In the genomic region with DNA sequence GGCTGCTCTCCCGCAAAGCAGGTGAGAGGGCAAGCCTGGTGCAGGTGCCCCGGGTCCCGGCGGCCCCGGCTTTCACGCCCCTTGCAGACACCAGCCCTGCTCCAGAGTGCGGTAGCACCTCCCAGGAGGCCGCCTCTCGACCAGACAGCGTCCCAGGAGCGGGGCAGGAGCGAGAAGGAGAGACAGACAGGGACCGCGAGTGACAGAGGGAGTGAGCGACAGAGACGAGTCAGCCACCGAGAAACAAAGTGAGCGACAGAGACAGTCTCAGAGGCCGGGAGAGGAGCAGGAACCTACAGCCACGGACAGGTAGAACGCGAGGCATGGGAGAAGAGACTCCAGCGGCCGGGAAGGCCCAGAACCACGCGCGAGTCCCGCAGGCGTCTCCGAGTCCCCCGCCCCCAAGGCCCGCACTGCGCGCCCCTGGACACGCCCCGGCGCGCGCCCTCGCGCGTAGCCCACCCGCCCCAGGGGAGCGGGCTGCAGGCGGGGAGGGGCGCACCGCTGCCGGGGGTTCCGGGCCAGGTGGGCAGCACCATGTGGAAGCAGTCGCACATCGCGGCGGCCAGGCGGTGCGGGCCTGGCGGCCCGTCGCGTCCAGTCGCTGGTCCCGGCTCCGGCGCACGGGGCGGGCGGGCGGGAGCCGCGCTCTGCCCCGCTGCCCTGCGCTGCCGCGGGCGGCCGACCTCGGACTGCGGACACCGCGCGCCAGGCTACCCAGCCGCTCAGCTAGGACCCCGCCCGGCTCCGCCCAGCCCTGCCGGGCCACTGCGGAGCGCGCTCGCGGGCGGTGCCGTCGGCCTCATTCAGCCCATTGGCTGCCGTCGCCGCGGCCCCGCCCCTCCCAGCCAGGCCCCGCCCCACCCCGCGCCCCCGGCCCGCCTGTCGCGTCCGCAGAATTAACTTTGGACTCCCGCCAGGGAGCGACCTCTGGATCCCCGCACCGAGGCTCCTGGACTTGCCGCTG, we compare ENCODE assay signal across 8 cellular contexts. TPM values are rescaled to one million over a fixed set of nuclear protein-coding genes. Genes with fewer than 3 reads are reported as not detected.
A peak's percentile ranks its signal among the peaks of the same experiment; 100 is the strongest.
DNase-seq lines count a peak whose midpoint lies in the region; ATAC-seq and TF ChIP-seq lines count a peak whose summit lies in the region.

A gene (minus strand): TSS at position 694 of the 967 bp plus-strand sequence. CDS start 137 bp downstream, at position 557.

- peaks cover 27% of the 10 kb centered on the region for H3F3A ChIP-seq in PC-9 (ENCODE audit: insufficient read depth, low read depth)

- H3K4me3 Mint-ChIP-seq in nephron progenitor cell: peak within 1 kb of the TSS; percentile 88

- TF ChIP-seq EP300 in tibial nerve (IDR thresholded peaks at IDR 0.05): no peak

- no peak within 1 kb of the TSS for H3K27ac ChIP-seq in PC-9
- H3K27ac ChIP-seq in foreskin keratinocyte: no peak within 1 kb of the TSS
- peak within 1 kb of the TSS in 2 of 4 donors; percentile 41 to 48 for H3K27ac ChIP-seq in tibial nerve

- no TSS peak for BruUV-seq in PC-9 (replicated peaks; lab: Mats Ljungman, UMichigan)

- H3K4me1 Mint-ChIP-seq in nephron progenitor cell: peaks cover 25% of the 10 kb centered on the region

- no peaks in the 10 kb centered on the region for H4K20me1 ChIP-seq in PC-9 (ENCODE audit: insufficient read depth)

- POLR2A ChIA-PET in AG04449 (lab: Yijun Ruan, JAX): no interaction called here
- POLR2A ChIA-PET in HEK293T (lab: Yijun Ruan, JAX): interaction anchor here (1.0 to 1.2 kb wide), 2 partner anchors 41 to 43 kb away, joined by 5 to 6 read pairs; a partner anchor contains a TSS
- POLR2A ChIA-PET in PC-9 (lab: Charles Lee; ENCODE audit: unreplicated experiment): interaction anchor here (0.6 kb wide), 1 partner anchor 60 kb away, joined by 3 read pairs; no protein-coding TSS in a partner anchor

- no peak for TF ChIP-seq CTCF in AG04449 (IDR thresholded peaks at IDR 0.05; ENCODE audit: insufficient read depth, low read length, missing control alignments)
- TF ChIP-seq CTCF in PC-9 (conservative IDR thresholded peaks at IDR 0.05): no peak
- no peak for TF ChIP-seq CTCF in foreskin keratinocyte (conservative IDR thresholded peaks at IDR 0.05)
- no peak for TF ChIP-seq CTCF in nephron progenitor cell (IDR thresholded peaks at IDR 0.05)
- no peak for TF ChIP-seq CTCF in tibial nerve (IDR thresholded peaks at IDR 0.05)

- H3K9me3 ChIP-seq in PC-9 (ENCODE audit: insufficient read depth, low read depth) (no peaks in the 10 kb centered on the region), tibial nerve (no peaks in the 10 kb centered on the region)

- peak within 1 kb of the TSS; percentile 93 for H3K4me2 ChIP-seq in PC-9

- H3K27me3 ChIP-seq in PC-9 (ENCODE audit: insufficient read depth, low read depth) (no peaks in the 10 kb centered on the region), foreskin keratinocyte (no peaks in the 10 kb centered on the region), tibial nerve (peaks cover 0 to 20% of the 10 kb centered on the region in 2 donors)

- intact Hi-C loops in PC-9 (cut with micrococcal nuclease; ENCODE audit: unreplicated experiment): no loop called here

- no peaks in the 10 kb centered on the region for H3K9me3 Mint-ChIP-seq in nephron progenitor cell

- peak within 1 kb of the TSS; percentile 62 for H3K4me3 ChIP-seq in AG04449 (ENCODE audit: low read depth, low read length)
- peak within 1 kb of the TSS; percentile 55; the same call in 1 of the 2 replicates for H3K4me3 ChIP-seq in PC-9
- peak within 1 kb of the TSS; percentile 22 to 68 (median 36) for H3K4me3 ChIP-seq in tibial nerve

- TF ChIP-seq POLR2A in tibial nerve (IDR thresholded peaks at IDR 0.05): peak in 1 of 2 donors; percentile 27

- no peaks in the 10 kb centered on the region for H3K9me2 ChIP-seq in PC-9 (ENCODE audit: insufficient read depth)

- CTCF ChIA-PET in AG04449 (lab: Yijun Ruan, JAX) (interaction anchor here (1.3 to 11.8 kb wide), 5 partner anchors 8 to 109 kb away, joined by 3 to 383 read pairs (median 9); no protein-coding TSS in a partner anchor), HEK293T (lab: Yijun Ruan, JAX) (interaction anchor here (1.3 kb wide), 1 partner anchor 113 kb away, joined by 3 read pairs; no protein-coding TSS in a partner anchor), PC-9 (lab: Charles Lee) (no interaction called here)

- WGBS in tibial nerve, 2 donors: 10 to 12% methylated on average over 35 to 37 of the region's 111 CpGs

- H3K27me3 Mint-ChIP-seq in nephron progenitor cell (ENCODE audit: low read depth, poor library complexity): peaks cover 63% of the 10 kb centered on the region

- H3K36me3 ChIP-seq in PC-9 (ENCODE audit: low read depth) (no peaks in the 10 kb centered on the region), tibial nerve (no peaks in the 10 kb centered on the region)

- peak; percentile 61 for ATAC-seq in foreskin keratinocyte
- no peak for ATAC-seq in GM18511 (IDR thresholded peaks at IDR 0.05; ENCODE audit: unreplicated experiment)

- no peaks in the 10 kb centered on the region for H3K36me3 Mint-ChIP-seq in nephron progenitor cell (ENCODE audit: low read depth)

- peaks cover 45% of the 10 kb centered on the region for H3K4me1 ChIP-seq in PC-9 (replicated peaks; ENCODE audit: insufficient read depth)
- H3K4me1 ChIP-seq in foreskin keratinocyte: peaks cover under 1% of the 10 kb centered on the region
- H3K4me1 ChIP-seq in tibial nerve: peaks cover 0 to 55% (median 30%) of the 10 kb centered on the region in 4 donors

- DNase-seq in AG04449 (ENCODE audit: low read depth, low spot score) (no peak), HEK293T (ENCODE audit: extremely low spot score) (peak; percentile 94), PC-9 (peak; percentile 64 to 72), foreskin keratinocyte (peak in 1 of 2 donors; percentile 33), nephron progenitor cell (peak; percentile 92), tibial nerve (ENCODE audit: low spot score in 2 of 2) (no peak)
- peak; percentile 83 for DNase-seq in activated effector memory CD4-positive, alpha-beta T cell treated with anti-CD3 and anti-CD28 coated beads, Interleukin-2, amount 50 U/mL, for 16 hours

- no peaks in the 10 kb centered on the region for H3K79me2 ChIP-seq in PC-9 (ENCODE audit: low read depth)

- H3K27ac Mint-ChIP-seq in nephron progenitor cell: no peak within 1 kb of the TSS

- peak within 1 kb of the TSS; percentile 70; the same call in 1 of the 2 replicates for H2AFZ ChIP-seq in PC-9

TF ChIP-seq in HEK293T, 16 proteins besides CTCF, POLR2A, EP300 and RAD21:
- TF ChIP-seq L3MBTL2 (conservative IDR thresholded peaks at IDR 0.05): no peak
- TF ChIP-seq FOXA1 (IDR thresholded peaks at IDR 0.05): no peak
- no peak for TF ChIP-seq LEF1 (IDR thresholded peaks at IDR 0.05; ENCODE audit: borderline replicate concordance)
- no peak for TF ChIP-seq FOXM1 (IDR thresholded peaks at IDR 0.05; ENCODE audit: borderline replicate concordance)
- no peak for TF ChIP-seq SUZ12 (IDR thresholded peaks at IDR 0.05)
- no peak for TF ChIP-seq NFRKB (IDR thresholded peaks at IDR 0.05)
- TF ChIP-seq ZNF384 (IDR thresholded peaks at IDR 0.05): no peak
- no peak for TF ChIP-seq ARNT (IDR thresholded peaks at IDR 0.05)
- TF ChIP-seq BHLHE40 (IDR thresholded peaks at IDR 0.05; ENCODE audit: borderline replicate concordance): no peak
- no peak for TF ChIP-seq HDGF (IDR thresholded peaks at IDR 0.05; ENCODE audit: borderline replicate concordance)
- no peak for TF ChIP-seq SP1 (IDR thresholded peaks at IDR 0.05)
- TF ChIP-seq TARDBP (IDR thresholded peaks at IDR 0.05): no peak
- TF ChIP-seq, protein P1, sequence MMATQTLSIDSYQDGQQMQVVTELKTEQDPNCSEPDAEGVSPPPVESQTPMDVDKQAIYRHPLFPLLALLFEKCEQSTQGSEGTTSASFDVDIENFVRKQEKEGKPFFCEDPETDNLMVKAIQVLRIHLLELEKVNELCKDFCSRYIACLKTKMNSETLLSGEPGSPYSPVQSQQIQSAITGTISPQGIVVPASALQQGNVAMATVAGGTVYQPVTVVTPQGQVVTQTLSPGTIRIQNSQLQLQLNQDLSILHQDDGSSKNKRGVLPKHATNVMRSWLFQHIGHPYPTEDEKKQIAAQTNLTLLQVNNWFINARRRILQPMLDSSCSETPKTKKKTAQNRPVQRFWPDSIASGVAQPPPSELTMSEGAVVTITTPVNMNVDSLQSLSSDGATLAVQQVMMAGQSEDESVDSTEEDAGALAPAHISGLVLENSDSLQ (IDR thresholded peaks at IDR 0.05): no peak
- TF ChIP-seq FOXK2 (IDR thresholded peaks at IDR 0.05): no peak
- no peak for TF ChIP-seq CTBP1 (IDR thresholded peaks at IDR 0.05; ENCODE audit: borderline replicate concordance)
- no peak for TF ChIP-seq ELF4 (IDR thresholded peaks at IDR 0.05)

RNA-seq across cellular contexts. Expression of the gene that starts here (rescaled TPM):
- total RNA-seq in PC-9 (2021) (30.8 and 38.9 TPM in 2 replicates), foreskin keratinocyte (183 and 225 TPM in 2 replicates), tibial nerve (100 to 1,000 TPM in 3 of 4 donors, 10 to 100 TPM in 1; 31.2 to 152 (median 118) TPM)
- polyA plus RNA-seq in foreskin keratinocyte: 73.0 and 79.4 TPM in 2 replicates

Comparison
In these comparisons a context has a peak if more than half of its experiments do, and no peak if none do; other contexts are left out.
1. DNase-seq: peak in HEK293T (single experiment), PC-9 (2 of 2), activated effector memory CD4-positive, alpha-beta T cell treated with anti-CD3 and anti-CD28 coated beads, Interleukin-2, amount 50 U/mL, for 16 hours (single experiment) and nephron progenitor cell (single experiment); none in AG04449 (single experiment) and tibial nerve (0 of 2).
2. Peak in every context shown above with its lines, with median percentiles within 50 percentile points of each other: H3K4me3 ChIP-seq.